Comparison of ENCODE assay signal across 1 cellular context in genomic region chr12:57280234-57281062, GRCh38.
TF ChIP-seq lines count a peak whose summit lies in the region.

No MANE protein-coding gene starts in this region.

TF ChIP-seq in HepG2, 621 proteins besides CTCF, POLR2A, EP300 and RAD21 (continued from another document and continues in another):
- TF ChIP-seq KAT2B (IDR thresholded peaks at IDR 0.05; ENCODE audit: borderline replicate concordance, low read depth, low read length) = no peak
- peak; percentile 85 for TF ChIP-seq ELF3 (CRISPR knock-in tag; IDR thresholded peaks at IDR 0.05)
- no peak for TF ChIP-seq ZNF780A (CRISPR knock-in tag; IDR thresholded peaks at IDR 0.05)
- TF ChIP-seq CBX1 (IDR thresholded peaks at IDR 0.05; ENCODE audit: low read depth) = no peak
- TF ChIP-seq ZKSCAN1 (IDR thresholded peaks at IDR 0.05; ENCODE audit: low read length) = no peak
- peak; percentile 72 for TF ChIP-seq CREB1 (IDR thresholded peaks at IDR 0.05)
- peak; percentile 9; the same call in 1 of the 2 replicates for TF ChIP-seq CREB1 (CRISPR knock-in tag; IDR thresholded peaks at IDR 0.05)
- no peak for TF ChIP-seq MAX (IDR thresholded peaks at IDR 0.05)
- no peak; the same call in 1 of the 2 replicates for TF ChIP-seq TAF1 (CRISPR knock-in tag; IDR thresholded peaks at IDR 0.05)
- TF ChIP-seq ZNF207 (IDR thresholded peaks at IDR 0.05; ENCODE audit: borderline replicate concordance) = no peak
- no peak for TF ChIP-seq ZBTB43 (CRISPR knock-in tag; conservative IDR thresholded peaks at IDR 0.05)
- TF ChIP-seq ELF1 (CRISPR knock-in tag; IDR thresholded peaks at IDR 0.05) = peak; percentile 75
- TF ChIP-seq KMT2B (CRISPR knock-in tag; IDR thresholded peaks at IDR 0.05) = no peak
- peak; percentile 58; the same call in 1 of the 2 replicates for TF ChIP-seq TFAP4 (IDR thresholded peaks at IDR 0.05; ENCODE audit: borderline replicate concordance, low read depth)
- no peak for TF ChIP-seq PLSCR1 (CRISPR knock-in tag; IDR thresholded peaks at IDR 0.05; ENCODE audit: borderline replicate concordance)
- no peak for TF ChIP-seq ARID3A (IDR thresholded peaks at IDR 0.05; ENCODE audit: low read depth, low read length)
- TF ChIP-seq KLF15 (CRISPR knock-in tag; IDR thresholded peaks at IDR 0.05; ENCODE audit: borderline replicate concordance) = no peak
- TF ChIP-seq PHF21A (CRISPR knock-in tag; IDR thresholded peaks at IDR 0.05) = no peak
- no peak for TF ChIP-seq ZNF615 (CRISPR knock-in tag; IDR thresholded peaks at IDR 0.05; ENCODE audit: borderline replicate concordance)
- peak; percentile 57 for TF ChIP-seq GABPB1 (CRISPR knock-in tag; IDR thresholded peaks at IDR 0.05)
- no peak for TF ChIP-seq SP140L (CRISPR knock-in tag; IDR thresholded peaks at IDR 0.05; ENCODE audit: borderline replicate concordance)
- TF ChIP-seq RAD51 (IDR thresholded peaks at IDR 0.05; ENCODE audit: borderline replicate concordance) = no peak
- no peak for TF ChIP-seq NFKB2 (CRISPR knock-in tag; IDR thresholded peaks at IDR 0.05; ENCODE audit: borderline replicate concordance)
- TF ChIP-seq THYN1 (CRISPR knock-in tag; IDR thresholded peaks at IDR 0.05; ENCODE audit: borderline replicate concordance, low read depth) = no peak
- no peak; the same call in 1 of the 2 replicates for TF ChIP-seq DRAP1 (CRISPR knock-in tag; IDR thresholded peaks at IDR 0.05)
- TF ChIP-seq HMG20A (CRISPR knock-in tag; IDR thresholded peaks at IDR 0.05; ENCODE audit: borderline replicate concordance) = no peak
- 0 out of 2 replicates have a peak, but pooled peaks have one; percentile 16 for TF ChIP-seq ZFP91 (CRISPR knock-in tag; IDR thresholded peaks at IDR 0.05; ENCODE audit: borderline replicate concordance)
- TF ChIP-seq SNAPC4 (CRISPR knock-in tag; IDR thresholded peaks at IDR 0.05) = no peak
- TF ChIP-seq GRHL1 (CRISPR knock-in tag; conservative IDR thresholded peaks at IDR 0.05) = no peak
- TF ChIP-seq MNT (IDR thresholded peaks at IDR 0.05) = 0 out of 2 replicates have a peak, but pooled peaks have one; percentile 2
- peak; percentile 98 for TF ChIP-seq FOSL2 (CRISPR knock-in tag; IDR thresholded peaks at IDR 0.05)
- TF ChIP-seq EEA1 (CRISPR knock-in tag; IDR thresholded peaks at IDR 0.05; ENCODE audit: borderline replicate concordance) = no peak
- no peak for TF ChIP-seq ZNF101 (CRISPR knock-in tag; IDR thresholded peaks at IDR 0.05; ENCODE audit: borderline replicate concordance, low read depth)
- TF ChIP-seq BCL6 (CRISPR knock-in tag; IDR thresholded peaks at IDR 0.05) = no peak
- TF ChIP-seq TCF12 (IDR thresholded peaks at IDR 0.05) = no peak
- TF ChIP-seq TCF12 (CRISPR knock-in tag; IDR thresholded peaks at IDR 0.05) = no peak
- peak; percentile 86 for TF ChIP-seq FOSL1 (CRISPR knock-in tag; IDR thresholded peaks at IDR 0.05; ENCODE audit: borderline replicate concordance)
- no peak for TF ChIP-seq ZSCAN5A (CRISPR knock-in tag; IDR thresholded peaks at IDR 0.05; ENCODE audit: borderline replicate concordance)
- TF ChIP-seq PATZ1 (CRISPR knock-in tag; IDR thresholded peaks at IDR 0.05) = peak; percentile 34; the same call in 1 of the 2 replicates
- 0 out of 2 replicates have a peak, but pooled peaks have one; percentile 27 for TF ChIP-seq HNF4A (CRISPR knock-in tag; IDR thresholded peaks at IDR 0.05)
- TF ChIP-seq U2AF2 (IDR thresholded peaks at IDR 0.05; ENCODE audit: low read depth, low read length) = no peak
- TF ChIP-seq PHF8 (CRISPR knock-in tag; IDR thresholded peaks at IDR 0.05) = no peak
- no peak for TF ChIP-seq ZNF879 (CRISPR knock-in tag; IDR thresholded peaks at IDR 0.05)
